ENCODE assay signal across 12 cellular contexts in genomic region chr2:143452817-143453462, GRCh38.
DNase-seq lines count a peak whose midpoint lies in the region; ATAC-seq and TF ChIP-seq lines count a peak whose summit lies in the region.
"Had no signal": no experiment of that assay in that cellular context is flagged by ENCODE, and none has a peak within 500 bp of the region (broad histone marks: within the 10 kb centered on the region; RNA-seq: fewer than 3 reads in every experiment).

No MANE protein-coding gene starts in this region.

- no peak for TF ChIP-seq CTCF in GM13977 (IDR thresholded peaks at IDR 0.05; ENCODE audit: extremely low read depth, insufficient read depth, missing control alignments)

- peaks cover 32% of the 10 kb centered on the region for H3K36me3 Mint-ChIP-seq in activated CD8-positive, alpha-beta memory T cell treated with anti-CD3 and anti-CD28 coated beads, Interleukin-2, amount 10 ng/mL, durations not matched to agents 7 days and 5 days
- H3K36me3 Mint-ChIP-seq in activated CD4-positive, alpha-beta memory T cell treated with anti-CD3 and anti-CD28 coated beads for 36 hours, result peaks cover 18% of the 10 kb centered on the region

- intact Hi-C loops in activated CD4-positive, alpha-beta memory T cell treated with anti-CD3 and anti-CD28 coated beads for 36 hours (cut with micrococcal nuclease), result loop anchor here (1.0 kb wide), 1 partner anchor 15 kb away; no protein-coding TSS in a partner anchor

- peak; percentile 92 for ATAC-seq in activated CD8-positive, alpha-beta memory T cell treated with anti-CD3 and anti-CD28 coated beads, Interleukin-2, amount 10 ng/mL, durations not matched to agents 7 days and 5 days
- ATAC-seq in HG03135 (IDR thresholded peaks at IDR 0.05; ENCODE audit: unreplicated experiment) (peak; percentile 77), HG02588 (IDR thresholded peaks at IDR 0.05; ENCODE audit: unreplicated experiment) (no peak)
- ATAC-seq: A549 had no signal

- no peaks in the 10 kb centered on the region for H3K9me3 Mint-ChIP-seq in activated CD8-positive, alpha-beta memory T cell treated with anti-CD3 and anti-CD28 coated beads, Interleukin-2, amount 10 ng/mL, durations not matched to agents 7 days and 5 days (ENCODE audit: low read depth)
- no peaks in the 10 kb centered on the region for H3K9me3 Mint-ChIP-seq in activated CD4-positive, alpha-beta memory T cell treated with anti-CD3 and anti-CD28 coated beads for 36 hours

- H3K27me3 Mint-ChIP-seq in activated CD8-positive, alpha-beta memory T cell treated with anti-CD3 and anti-CD28 coated beads, Interleukin-2, amount 10 ng/mL, durations not matched to agents 7 days and 5 days, result no peaks in the 10 kb centered on the region
- no peaks in the 10 kb centered on the region for H3K27me3 Mint-ChIP-seq in activated CD4-positive, alpha-beta memory T cell treated with anti-CD3 and anti-CD28 coated beads for 36 hours

- H3K4me3 Mint-ChIP-seq in activated CD8-positive, alpha-beta memory T cell treated with anti-CD3 and anti-CD28 coated beads, Interleukin-2, amount 10 ng/mL, durations not matched to agents 7 days and 5 days, result no peak overlapping the region
- no peak overlapping the region for H3K4me3 Mint-ChIP-seq in activated CD4-positive, alpha-beta memory T cell treated with anti-CD3 and anti-CD28 coated beads for 36 hours

- in situ Hi-C loops in GM13977 (cut with MboI; ENCODE audit: low pct_unique_long_range_greater_than_20kb, low sequenced_read_pairs, unreplicated experiment), result no loop called here

- H3K27ac Mint-ChIP-seq in activated CD8-positive, alpha-beta memory T cell treated with anti-CD3 and anti-CD28 coated beads, Interleukin-2, amount 10 ng/mL, durations not matched to agents 7 days and 5 days, result peak overlapping the region; percentile 56
- no peak overlapping the region for H3K27ac Mint-ChIP-seq in activated CD4-positive, alpha-beta memory T cell treated with anti-CD3 and anti-CD28 coated beads for 36 hours

- CTCF ChIA-PET in activated CD8-positive, alpha-beta memory T cell treated with anti-CD3 and anti-CD28 coated beads, Interleukin-2, amount 10 ng/mL, durations not matched to agents 7 days and 5 days (lab: Charles Lee), result interaction anchor here (0.6 kb wide), 1 partner anchor 10 kb away, joined by 3 read pairs; no protein-coding TSS in a partner anchor
- CTCF ChIA-PET in activated CD4-positive, alpha-beta memory T cell treated with anti-CD3 and anti-CD28 coated beads for 36 hours (lab: Charles Lee), result interaction anchor here (0.6 to 1.2 kb wide), 2 partner anchors 90 to 193 kb away, joined by 3 read pairs; no protein-coding TSS in a partner anchor

- peak; percentile 89 for DNase-seq in activated CD8-positive, alpha-beta memory T cell treated with anti-CD3 and anti-CD28 coated beads, Interleukin-2, amount 10 ng/mL, durations not matched to agents 7 days and 5 days
- DNase-seq in activated CD8-positive, alpha-beta memory T cell treated with anti-CD3 and anti-CD28 coated beads, Interleukin-2, amount 50 U/mL, for 48 hours, result no peak
- DNase-seq in activated CD4-positive, alpha-beta memory T cell treated with anti-CD3 and anti-CD28 coated beads for 36 hours, result peak; percentile 65
- DNase-seq in stimulated activated CD8-positive, alpha-beta memory T cell treated with anti-CD3 and anti-CD28 coated beads, Interleukin-4, amount 100 ng/mL, for 24 hours (ENCODE audit: low read depth), result peak; percentile 21
- no peak for DNase-seq in GM13977 (ENCODE audit: low spot score)
- no peak for DNase-seq in AG20443 (ENCODE audit: low spot score)
- DNase-seq: activated CD4-positive, CD25-positive, alpha-beta regulatory T cell; left ventricle myocardium inferior; NCI-H1694 treated with DMSO at 0.1 percent for 48 hours had no signal

- POLR2A ChIA-PET in activated CD4-positive, alpha-beta memory T cell treated with anti-CD3 and anti-CD28 coated beads for 36 hours (lab: Charles Lee), result interaction anchor here (1.1 kb wide), 1 partner anchor 16 kb away, joined by 6 read pairs; no protein-coding TSS in a partner anchor

- H3K4me1 Mint-ChIP-seq in activated CD8-positive, alpha-beta memory T cell treated with anti-CD3 and anti-CD28 coated beads, Interleukin-2, amount 10 ng/mL, durations not matched to agents 7 days and 5 days, result peaks cover 36% of the 10 kb centered on the region
- peaks cover 49% of the 10 kb centered on the region for H3K4me1 Mint-ChIP-seq in activated CD4-positive, alpha-beta memory T cell treated with anti-CD3 and anti-CD28 coated beads for 36 hours (ENCODE audit: low read depth)

Comparison
In these comparisons a context has a peak if more than half of its experiments do, and no peak if none do; other contexts are left out.
1. DNase-seq: peak in activated CD8-positive, alpha-beta memory T cell treated with anti-CD3 and anti-CD28 coated beads, Interleukin-2, amount 10 ng/mL, durations not matched to agents 7 days and 5 days (single experiment), activated CD4-positive, alpha-beta memory T cell treated with anti-CD3 and anti-CD28 coated beads for 36 hours (single experiment) and stimulated activated CD8-positive, alpha-beta memory T cell treated with anti-CD3 and anti-CD28 coated beads, Interleukin-4, amount 100 ng/mL, for 24 hours (single experiment); none in activated CD8-positive, alpha-beta memory T cell treated with anti-CD3 and anti-CD28 coated beads, Interleukin-2, amount 50 U/mL, for 48 hours (single experiment), GM13977 (single experiment) and AG20443 (single experiment).